ENCODE assay signal across 1 cellular context in the genomic region with DNA sequence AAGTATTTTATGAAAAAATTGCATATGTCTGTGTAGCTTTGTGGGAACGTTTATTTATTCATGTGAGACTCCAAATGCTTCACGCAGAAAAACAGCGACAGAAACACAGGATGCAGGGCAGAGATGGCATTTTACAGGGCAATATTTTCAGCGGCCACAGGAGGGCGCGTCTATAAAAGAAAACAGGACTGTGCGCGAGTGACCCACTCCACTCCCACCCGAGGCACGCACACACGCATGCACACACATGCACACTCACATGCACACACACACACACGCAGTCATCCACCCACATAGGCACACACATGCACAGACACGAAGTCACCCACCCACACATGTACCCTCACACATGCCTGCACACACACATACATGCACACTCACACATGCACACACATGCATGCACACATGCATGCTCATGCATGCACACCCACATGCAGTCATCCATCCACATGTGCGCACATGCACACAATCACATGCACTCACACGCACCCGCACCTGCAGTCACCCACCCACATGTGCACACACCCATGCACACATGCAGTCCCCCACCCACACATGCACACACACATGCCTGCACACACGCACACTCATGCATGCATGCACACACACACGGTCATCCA.
TF ChIP-seq lines count a peak whose summit lies in the region.

No MANE protein-coding gene starts in this region.

TF ChIP-seq in K562, 482 proteins besides CTCF, POLR2A, EP300 and RAD21 (continued from another document and continues in another):
- TF ChIP-seq HDAC1 (IDR thresholded peaks at IDR 0.05): peak in 1 of 2 experiments; percentile 65; a peak in 2 of 4 replicates
- TF ChIP-seq, protein P1, sequence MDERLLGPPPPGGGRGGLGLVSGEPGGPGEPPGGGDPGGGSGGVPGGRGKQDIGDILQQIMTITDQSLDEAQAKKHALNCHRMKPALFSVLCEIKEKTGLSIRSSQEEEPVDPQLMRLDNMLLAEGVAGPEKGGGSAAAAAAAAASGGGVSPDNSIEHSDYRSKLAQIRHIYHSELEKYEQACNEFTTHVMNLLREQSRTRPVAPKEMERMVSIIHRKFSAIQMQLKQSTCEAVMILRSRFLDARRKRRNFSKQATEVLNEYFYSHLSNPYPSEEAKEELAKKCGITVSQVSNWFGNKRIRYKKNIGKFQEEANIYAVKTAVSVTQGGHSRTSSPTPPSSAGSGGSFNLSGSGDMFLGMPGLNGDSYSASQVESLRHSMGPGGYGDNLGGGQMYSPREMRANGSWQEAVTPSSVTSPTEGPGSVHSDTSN (CRISPR knock-in tag; IDR thresholded peaks at IDR 0.05; ENCODE audit: low read depth): no peak
- TF ChIP-seq, protein P1 (tag; conservative IDR thresholded peaks at IDR 0.05; ENCODE audit: low read depth): no peak
- TF ChIP-seq ETV6 (IDR thresholded peaks at IDR 0.05; ENCODE audit: borderline replicate concordance in 1 of 2, low read depth in 2 of 2, low read length in 1 of 2): no peak
- no peak for TF ChIP-seq ETV6 (CRISPR knock-in tag; IDR thresholded peaks at IDR 0.05; ENCODE audit: borderline replicate concordance)
- TF ChIP-seq EWSR1 (IDR thresholded peaks at IDR 0.05; ENCODE audit: borderline replicate concordance, low read depth, partially characterized antibody): no peak
- TF ChIP-seq, protein P2, sequence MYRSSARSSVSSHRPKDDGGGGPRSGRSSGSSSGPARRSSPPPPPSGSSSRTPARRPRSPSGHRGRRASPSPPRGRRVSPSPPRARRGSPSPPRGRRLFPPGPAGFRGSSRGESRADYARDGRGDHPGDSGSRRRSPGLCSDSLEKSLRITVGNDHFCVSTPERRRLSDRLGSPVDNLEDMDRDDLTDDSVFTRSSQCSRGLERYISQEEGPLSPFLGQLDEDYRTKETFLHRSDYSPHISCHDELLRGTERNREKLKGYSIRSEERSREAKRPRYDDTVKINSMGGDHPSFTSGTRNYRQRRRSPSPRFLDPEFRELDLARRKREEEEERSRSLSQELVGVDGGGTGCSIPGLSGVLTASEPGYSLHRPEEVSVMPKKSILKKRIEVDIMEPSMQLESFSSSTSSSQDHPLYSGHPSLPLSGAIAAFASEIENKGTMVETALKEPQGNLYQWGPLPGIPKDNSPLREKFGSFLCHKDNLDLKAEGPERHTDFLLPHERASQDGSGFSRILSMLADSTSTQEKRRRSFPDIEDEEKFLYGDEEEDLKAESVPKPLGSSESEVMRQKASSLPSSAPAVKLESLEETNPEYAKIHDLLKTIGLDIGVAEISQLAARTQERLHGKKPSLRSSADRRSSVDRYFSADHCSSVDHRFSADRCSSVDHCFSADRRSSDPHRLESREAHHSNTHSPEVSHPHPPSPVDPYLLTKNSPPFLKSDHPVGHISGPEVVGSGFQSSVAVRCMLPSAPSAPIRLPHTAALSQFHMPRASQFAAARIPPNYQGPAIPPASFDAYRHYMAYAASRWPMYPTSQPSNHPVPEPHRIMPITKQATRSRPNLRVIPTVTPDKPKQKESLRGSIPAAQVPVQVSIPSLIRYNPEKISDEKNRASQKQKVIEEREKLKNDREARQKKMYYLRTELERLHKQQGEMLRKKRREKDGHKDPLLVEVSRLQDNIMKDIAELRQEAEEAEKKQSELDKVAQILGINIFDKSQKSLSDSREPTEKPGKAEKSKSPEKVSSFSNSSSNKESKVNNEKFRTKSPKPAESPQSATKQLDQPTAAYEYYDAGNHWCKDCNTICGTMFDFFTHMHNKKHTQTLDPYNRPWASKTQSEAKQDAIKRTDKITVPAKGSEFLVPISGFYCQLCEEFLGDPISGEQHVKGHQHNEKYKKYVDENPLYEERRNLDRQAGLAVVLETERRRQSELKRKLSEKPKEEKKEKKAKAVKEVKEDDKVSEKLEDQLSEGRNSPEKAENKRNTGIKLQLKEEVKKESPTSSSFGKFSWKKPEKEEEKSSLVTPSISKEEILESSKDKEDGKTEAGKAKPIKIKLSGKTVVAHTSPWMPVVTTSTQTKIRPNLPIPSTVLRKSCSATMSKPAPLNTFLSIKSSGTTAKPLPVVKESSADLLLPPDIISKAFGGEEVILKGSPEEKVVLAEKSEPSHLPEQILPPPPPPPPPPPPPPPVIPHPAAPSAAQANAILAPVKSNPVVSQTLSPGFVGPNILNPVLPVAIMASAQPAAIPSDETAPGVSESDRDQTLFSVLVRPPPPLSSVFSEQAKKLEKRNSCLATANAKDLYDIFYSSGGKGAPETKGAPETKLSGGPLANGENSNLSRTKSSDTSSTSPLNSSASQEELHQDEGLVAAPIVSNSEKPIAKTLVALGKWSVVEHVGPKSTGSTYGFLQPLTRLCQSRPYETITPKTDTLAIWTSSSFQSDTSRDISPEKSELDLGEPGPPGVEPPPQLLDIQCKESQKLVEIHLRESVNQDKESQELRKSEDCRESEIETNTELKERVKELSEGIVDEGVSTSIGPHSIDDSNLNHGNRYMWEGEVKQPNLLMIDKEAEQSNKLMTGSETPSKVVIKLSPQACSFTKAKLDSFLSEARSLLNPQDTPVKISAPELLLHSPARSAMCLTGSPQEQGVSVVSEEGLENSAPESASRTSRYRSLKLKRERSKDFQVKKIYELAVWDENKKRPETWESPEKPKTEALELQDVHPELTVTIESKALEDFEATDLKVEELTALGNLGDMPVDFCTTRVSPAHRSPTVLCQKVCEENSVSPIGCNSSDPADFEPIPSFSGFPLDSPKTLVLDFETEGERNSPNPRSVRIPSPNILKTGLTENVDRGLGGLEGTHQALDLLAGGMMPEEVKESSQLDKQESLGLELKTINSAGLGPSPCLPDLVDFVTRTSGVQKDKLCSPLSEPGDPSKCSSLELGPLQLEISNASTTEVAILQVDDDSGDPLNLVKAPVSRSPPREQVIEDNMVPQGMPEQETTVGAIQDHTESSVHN (IDR thresholded peaks at IDR 0.05; ENCODE audit: borderline replicate concordance in 1 of 2, low read depth in 1 of 2): no peak
- no peak for TF ChIP-seq NCOA4 (IDR thresholded peaks at IDR 0.05; ENCODE audit: partially characterized antibody)
- TF ChIP-seq BACH1 (tag; IDR thresholded peaks at IDR 0.05): no peak
- no peak for TF ChIP-seq ARHGAP35 (IDR thresholded peaks at IDR 0.05; ENCODE audit: partially characterized antibody)
- TF ChIP-seq NFXL1 (CRISPR knock-in tag; IDR thresholded peaks at IDR 0.05): no peak
- TF ChIP-seq ZNF143 (CRISPR knock-in tag; IDR thresholded peaks at IDR 0.05): no peak
- TF ChIP-seq ZNF766 (CRISPR knock-in tag; conservative IDR thresholded peaks at IDR 0.05): no peak
- TF ChIP-seq TOE1 (IDR thresholded peaks at IDR 0.05; ENCODE audit: borderline replicate concordance): no peak
- TF ChIP-seq TOE1 (CRISPR knock-in tag; IDR thresholded peaks at IDR 0.05; ENCODE audit: borderline replicate concordance, low read depth): no peak
- TF ChIP-seq CREM (IDR thresholded peaks at IDR 0.05; ENCODE audit: low read depth): 0 out of 2 replicates have a peak, but pooled peaks have one; percentile 25
- no peak for TF ChIP-seq ZNF121 (CRISPR knock-in tag; conservative IDR thresholded peaks at IDR 0.05)
- no peak for TF ChIP-seq GTF2F1 (IDR thresholded peaks at IDR 0.05; ENCODE audit: low read depth, low read length)
- TF ChIP-seq BCOR (IDR thresholded peaks at IDR 0.05): no peak
- TF ChIP-seq, protein P3, sequence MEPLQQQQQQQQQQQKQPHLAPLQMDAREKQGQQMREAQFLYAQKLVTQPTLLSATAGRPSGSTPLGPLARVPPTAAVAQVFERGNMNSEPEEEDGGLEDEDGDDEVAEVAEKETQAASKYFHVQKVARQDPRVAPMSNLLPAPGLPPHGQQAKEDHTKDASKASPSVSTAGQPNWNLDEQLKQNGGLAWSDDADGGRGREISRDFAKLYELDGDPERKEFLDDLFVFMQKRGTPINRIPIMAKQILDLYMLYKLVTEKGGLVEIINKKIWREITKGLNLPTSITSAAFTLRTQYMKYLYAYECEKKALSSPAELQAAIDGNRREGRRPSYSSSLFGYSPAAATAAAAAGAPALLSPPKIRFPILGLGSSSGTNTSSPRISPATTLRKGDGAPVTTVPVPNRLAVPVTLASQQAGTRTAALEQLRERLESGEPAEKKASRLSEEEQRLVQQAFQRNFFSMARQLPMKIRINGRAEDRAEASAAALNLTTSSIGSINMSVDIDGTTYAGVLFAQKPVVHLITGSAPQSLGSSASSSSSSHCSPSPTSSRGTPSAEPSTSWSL (CRISPR knock-in tag; IDR thresholded peaks at IDR 0.05; ENCODE audit: borderline replicate concordance): no peak
- peak; percentile 51; the same call in 1 of the 2 replicates for TF ChIP-seq HLTF (IDR thresholded peaks at IDR 0.05)
- no peak for TF ChIP-seq ZNF586 (CRISPR knock-in tag; conservative IDR thresholded peaks at IDR 0.05)
- no peak for TF ChIP-seq SNRNP70 (optimal IDR thresholded peaks at IDR 0.05; ENCODE audit: low read depth, low read length)
- TF ChIP-seq ZFP36 (IDR thresholded peaks at IDR 0.05; ENCODE audit: low read depth, low read length, partially characterized antibody): no peak
- no peak for TF ChIP-seq BCLAF1 (IDR thresholded peaks at IDR 0.05; ENCODE audit: borderline replicate concordance in 1 of 2, control insufficient read depth in 1 of 2, low read depth in 2 of 2, low read length in 1 of 2)
- TF ChIP-seq ZBTB49 (CRISPR knock-in tag; IDR thresholded peaks at IDR 0.05; ENCODE audit: borderline replicate concordance): no peak
- TF ChIP-seq ZFP30 (CRISPR knock-in tag; IDR thresholded peaks at IDR 0.05; ENCODE audit: borderline replicate concordance): no peak
- TF ChIP-seq PHF20 (IDR thresholded peaks at IDR 0.05; ENCODE audit: partially characterized antibody): peak; percentile 15
- TF ChIP-seq RFX1 (IDR thresholded peaks at IDR 0.05): no peak
- TF ChIP-seq BHLHE40 (IDR thresholded peaks at IDR 0.05; ENCODE audit: low read length): no peak
- TF ChIP-seq NCOA2 (IDR thresholded peaks at IDR 0.05; ENCODE audit: partially characterized antibody in 2 of 2): no peak
- TF ChIP-seq SIX5 (IDR thresholded peaks at IDR 0.05; ENCODE audit: borderline replicate concordance in 1 of 2, insufficient read depth in 1 of 2, low read depth in 1 of 2, low read length in 2 of 2): no peak
- no peak; the same call in 1 of the 2 replicates for TF ChIP-seq HDGF (IDR thresholded peaks at IDR 0.05)
- TF ChIP-seq GMEB1 (CRISPR knock-in tag; IDR thresholded peaks at IDR 0.05): no peak
- TF ChIP-seq E2F3 (CRISPR knock-in tag; IDR thresholded peaks at IDR 0.05): no peak
- TF ChIP-seq MCM2 (IDR thresholded peaks at IDR 0.05; ENCODE audit: low read depth): no peak
- no peak for TF ChIP-seq MCM7 (IDR thresholded peaks at IDR 0.05)
- TF ChIP-seq ZNF263 (CRISPR knock-in tag; IDR thresholded peaks at IDR 0.05; ENCODE audit: borderline replicate concordance): no peak
- TF ChIP-seq DMBX1 (CRISPR knock-in tag; IDR thresholded peaks at IDR 0.05; ENCODE audit: borderline replicate concordance): no peak
- no peak for TF ChIP-seq ZC3H8 (IDR thresholded peaks at IDR 0.05)
- no peak for TF ChIP-seq STAT5A (IDR thresholded peaks at IDR 0.05; ENCODE audit: borderline replicate concordance, low read length)
